ENCODE assay signal across 36 cellular contexts in genomic region chr3:43738305-43738704, GRCh38.
"Had no signal": no experiment of that assay in that cellular context is flagged by ENCODE, and none has a peak within 500 bp of the region (broad histone marks: within the 10 kb centered on the region; RNA-seq: fewer than 3 reads in every experiment).

No MANE protein-coding gene starts in this region.

- H3K27me3 Mint-ChIP-seq: activated CD4-positive, alpha-beta memory T cell treated with anti-CD3 and anti-CD28 coated beads for 36 hours; activated naive CD4-positive, alpha-beta T cell treated with anti-CD3 and anti-CD28 coated beads, Interleukin-2, amount 50 U/mL, for 24 hours; activated naive CD8-positive, alpha-beta T cell treated with anti-CD3 and anti-CD28 coated beads, Interleukin-2, amount 10 ng/mL, durations not matched to agents 7 days and 5 days; activated T-cell treated with anti-CD3 and anti-CD28 coated beads, Interleukin-2, amount 50 U/mL, for 24 hours had no signal

- H3K36me3 Mint-ChIP-seq: activated CD4-positive, alpha-beta memory T cell treated with anti-CD3 and anti-CD28 coated beads for 36 hours; activated naive CD8-positive, alpha-beta T cell treated with anti-CD3 and anti-CD28 coated beads, Interleukin-2, amount 10 ng/mL, durations not matched to agents 7 days and 5 days; brain had no signal

- H3K27ac Mint-ChIP-seq: activated B cell treated with CpG ODN at 0.5 μM for 24 hours; activated CD4-positive, alpha-beta memory T cell treated with anti-CD3 and anti-CD28 coated beads for 36 hours; activated naive CD4-positive, alpha-beta T cell treated with anti-CD3 and anti-CD28 coated beads, Interleukin-2, amount 50 U/mL, for 24 hours; activated naive CD8-positive, alpha-beta T cell treated with anti-CD3 and anti-CD28 coated beads, Interleukin-2, amount 10 ng/mL, durations not matched to agents 7 days and 5 days; activated T-cell treated with anti-CD3 and anti-CD28 coated beads, Interleukin-2, amount 50 U/mL, for 24 hours; activated T-helper 2 cell treated with anti-CD3 and anti-CD28 coated beads, Interferon-gamma antibody, Interleukin-2, Interleukin-4, amounts not matched to agents 10 μg/mL and 5 μg/mL and 100 μg/mL, durations not matched to agents 14 hours and 24 hours and 36 hours; brain; T-helper 1 cell treated with Interleukin-12 subunit alpha and Interleukin-12 subunit beta and Interleukin-4 antibody, amounts not matched to agents 30 μg/mL and 1 μg/mL, for 36 hours; T-helper 2 cell treated with Interferon-gamma antibody and Interleukin-4, amounts not matched to agents 5 μg/mL and 100 μg/mL, for 36 hours had no signal

- H3K27ac ChIP-seq: KMS-11, SJSA1 had no signal

- H3K4me3 ChIP-seq: Peyer's patch, SJSA1 had no signal

- FAIRE-seq: bronchial epithelial cell, TTC549 had no signal

- DNase-seq: activated B cell treated with CpG ODN at 0.5 μM for 24 hours; activated CD4-positive, alpha-beta memory T cell treated with anti-CD3 and anti-CD28 coated beads for 36 hours; activated CD4-positive, alpha-beta T cell treated with anti-CD3 and anti-CD28 coated beads for 4 hours; activated CD4-positive, alpha-beta T cell treated with anti-CD3 and anti-CD28 coated beads, Interleukin-2, amount 50 U/mL, for 1 hour; activated CD4-positive, CD25-positive, alpha-beta regulatory T cell treated with anti-CD3 and anti-CD28 coated beads, Interleukin-2, amount 50 U/mL, for 72 hours; activated CD8-positive, alpha-beta memory T cell treated with anti-CD3 and anti-CD28 coated beads for 24 hours; activated gamma-delta T cell; activated naive CD4-positive, alpha-beta T cell treated with Interleukin-2 at 50 U/mL for 16 hours; activated naive CD8-positive, alpha-beta T cell treated with anti-CD3 and anti-CD28 coated beads, Interleukin-2, amount 10 ng/mL, durations not matched to agents 7 days and 5 days; activated T-cell treated with anti-CD3 and anti-CD28 coated beads, Interleukin-2, amount 50 U/mL, for 24 hours; caudate nucleus; NCI-H1092 treated with DMSO at 0.1 percent for 48 hours; NCI-H1417; NCI-H146; NCI-H187; NCI-H2029 treated with DMSO at 0.1 percent for 48 hours; NCI-H2107; NCI-H2171; NCI-H510A; NCI-H526; NCI-H748 treated with DMSO at 0.1 percent for 48 hours; NK-92 treated with Interleukin-12 subunit alpha and Interleukin-12 subunit beta, amount 100 ng/mL, for 24 hours; PC-3; Peyer's patch; RPMI8226; SHP77 treated with DMSO at 0.1 percent for 48 hours; SK-N-SH had no signal

- ATAC-seq: PC-3 had no signal

- H3K36me3 ChIP-seq: Peyer's patch, SJSA1 had no signal

- H3K9ac ChIP-seq: KMS-11, SK-N-SH had no signal

- H3K27me3 ChIP-seq: Peyer's patch, SJSA1 had no signal

- H3K4me3 Mint-ChIP-seq: activated B cell treated with CpG ODN at 0.5 μM for 24 hours; activated CD4-positive, alpha-beta memory T cell treated with anti-CD3 and anti-CD28 coated beads for 36 hours; activated naive CD4-positive, alpha-beta T cell treated with anti-CD3 and anti-CD28 coated beads, Interleukin-2, amount 50 U/mL, for 24 hours; activated naive CD8-positive, alpha-beta T cell treated with anti-CD3 and anti-CD28 coated beads, Interleukin-2, amount 10 ng/mL, durations not matched to agents 7 days and 5 days; activated T-cell treated with anti-CD3 and anti-CD28 coated beads, Interleukin-2, amount 50 U/mL, for 24 hours; brain; T-helper 1 cell treated with Interleukin-12 subunit alpha and Interleukin-12 subunit beta and Interleukin-4 antibody, amounts not matched to agents 30 μg/mL and 1 μg/mL, for 36 hours; T-helper 2 cell treated with Interferon-gamma antibody and Interleukin-4, amounts not matched to agents 5 μg/mL and 100 μg/mL, for 36 hours had no signal

- H3K4me2 ChIP-seq: KMS-11, SK-N-SH had no signal

- H3K4me1 Mint-ChIP-seq: activated B cell treated with CpG ODN at 0.5 μM for 24 hours; activated naive CD4-positive, alpha-beta T cell treated with anti-CD3 and anti-CD28 coated beads, Interleukin-2, amount 50 U/mL, for 24 hours; activated naive CD8-positive, alpha-beta T cell treated with anti-CD3 and anti-CD28 coated beads, Interleukin-2, amount 10 ng/mL, durations not matched to agents 7 days and 5 days; brain had no signal

- H3K9me3 Mint-ChIP-seq: activated B cell treated with CpG ODN at 0.5 μM for 24 hours; activated CD4-positive, alpha-beta memory T cell treated with anti-CD3 and anti-CD28 coated beads for 36 hours; activated naive CD4-positive, alpha-beta T cell treated with anti-CD3 and anti-CD28 coated beads, Interleukin-2, amount 50 U/mL, for 24 hours; activated naive CD8-positive, alpha-beta T cell treated with anti-CD3 and anti-CD28 coated beads, Interleukin-2, amount 10 ng/mL, durations not matched to agents 7 days and 5 days; activated T-cell treated with anti-CD3 and anti-CD28 coated beads, Interleukin-2, amount 50 U/mL, for 24 hours; activated T-helper 2 cell treated with anti-CD3 and anti-CD28 coated beads, Interferon-gamma antibody, Interleukin-2, Interleukin-4, amounts not matched to agents 10 μg/mL and 5 μg/mL and 100 μg/mL, durations not matched to agents 14 hours and 24 hours and 36 hours; brain; T-helper 1 cell treated with Interleukin-12 subunit alpha and Interleukin-12 subunit beta and Interleukin-4 antibody, amounts not matched to agents 30 μg/mL and 1 μg/mL, for 36 hours; T-helper 2 cell treated with Interferon-gamma antibody and Interleukin-4, amounts not matched to agents 5 μg/mL and 100 μg/mL, for 36 hours had no signal

- H3K9me3 ChIP-seq: Peyer's patch, SJSA1, SK-N-SH had no signal
